Comparison of ENCODE assay signal across 20 cellular contexts in genomic region chr1:26949266-26949925, GRCh38. TPM values are rescaled to one million over a fixed set of nuclear protein-coding genes. Genes with fewer than 3 reads are reported as not detected.
DNase-seq lines count a peak whose midpoint lies in the region; ATAC-seq and TF ChIP-seq lines count a peak whose summit lies in the region.
"Had no signal": no experiment of that assay in that cellular context is flagged by ENCODE, and none has a peak within 500 bp of the region (broad histone marks: within the 10 kb centered on the region; RNA-seq: fewer than 3 reads in every experiment).

No MANE protein-coding gene starts in this region.

- TF ChIP-seq POLR2A in Peyer's patch (IDR thresholded peaks at IDR 0.05) = no peak

- peaks cover 3% of the 10 kb centered on the region for H3K27me3 ChIP-seq in left ventricle myocardium inferior (ENCODE audit: low read depth)
- H3K27me3 ChIP-seq in Peyer's patch = no peaks in the 10 kb centered on the region
- H3K27me3 ChIP-seq: dorsolateral prefrontal cortex had no signal

- H3K9me3 ChIP-seq in left ventricle myocardium inferior (replicated peaks) (no peaks in the 10 kb centered on the region), Peyer's patch (no peaks in the 10 kb centered on the region)
- H3K9me3 ChIP-seq: esophagus muscularis mucosa, stomach had no signal

- ATAC-seq in central memory CD8-positive, alpha-beta T cell (replicated peaks; ENCODE audit: extremely low read depth, poor library complexity, severe bottlenecking) = no peak
- no peak for ATAC-seq in HG03175 (IDR thresholded peaks at IDR 0.05; ENCODE audit: unreplicated experiment)

- H3K4me3 Mint-ChIP-seq in central memory CD8-positive, alpha-beta T cell = no peak overlapping the region
- H3K4me3 Mint-ChIP-seq: activated CD4-positive, alpha-beta memory T cell treated with anti-CD3 and anti-CD28 coated beads for 36 hours; activated T-cell treated with anti-CD3 and anti-CD28 coated beads, Interleukin-2, amount 50 U/mL, for 4 hours; brain had no signal

- peak overlapping the region; percentile 69 for H3K27ac ChIP-seq in left ventricle myocardium inferior (replicated peaks)
- H3K27ac ChIP-seq in Peyer's patch = no peak overlapping the region
- H3K27ac ChIP-seq: esophagus muscularis mucosa, stomach had no signal

- no peaks in the 10 kb centered on the region for H3K27me3 Mint-ChIP-seq in central memory CD8-positive, alpha-beta T cell
- H3K27me3 Mint-ChIP-seq: activated CD4-positive, alpha-beta memory T cell treated with anti-CD3 and anti-CD28 coated beads for 36 hours had no signal

- H3K4me1 ChIP-seq in left ventricle myocardium inferior = peaks cover 47% of the 10 kb centered on the region
- peaks cover 0 to 19% (median 1%) of the 10 kb centered on the region in 4 donors for H3K4me1 ChIP-seq in Peyer's patch

- peaks cover 29% of the 10 kb centered on the region for H3K36me3 ChIP-seq in left ventricle myocardium inferior
- peaks cover 0 to 36% (median 0%) of the 10 kb centered on the region in 3 donors for H3K36me3 ChIP-seq in Peyer's patch

- TF ChIP-seq CTCF in left ventricle myocardium inferior (IDR thresholded peaks at IDR 0.05; ENCODE audit: borderline replicate concordance) (no peak), Peyer's patch (IDR thresholded peaks at IDR 0.05) (no peak)

- intact Hi-C loops in left ventricle myocardium inferior (cut with micrococcal nuclease) = no loop called here

- H3K27ac Mint-ChIP-seq in central memory CD8-positive, alpha-beta T cell (ENCODE audit: low read depth) = peak overlapping the region; percentile 9
- H3K27ac Mint-ChIP-seq: activated CD4-positive, alpha-beta memory T cell treated with anti-CD3 and anti-CD28 coated beads for 36 hours had no signal

- no peak overlapping the region for H3K4me3 ChIP-seq in left ventricle myocardium inferior
- no peak overlapping the region for H3K4me3 ChIP-seq in Peyer's patch
- H3K4me3 ChIP-seq: dorsolateral prefrontal cortex, esophagus muscularis mucosa, stomach had no signal

- no peaks in the 10 kb centered on the region for H3K9me3 Mint-ChIP-seq in central memory CD8-positive, alpha-beta T cell
- H3K9me3 Mint-ChIP-seq: activated CD4-positive, alpha-beta memory T cell treated with anti-CD3 and anti-CD28 coated beads for 36 hours; activated naive CD4-positive, alpha-beta T cell treated with anti-CD3 and anti-CD28 coated beads, Interleukin-2, amount 50 U/mL, for 72 hours; activated T-cell treated with anti-CD3 and anti-CD28 coated beads, Interleukin-2, amount 50 U/mL, for 4 hours; brain had no signal

- DNase-seq in AG20443 (ENCODE audit: low spot score) (peak; percentile 12), M059J (ENCODE audit: low read depth) (peak; percentile 37), left ventricle myocardium inferior (no peak), Peyer's patch (no peak), HPDE6-E6E7 (ENCODE audit: extremely low spot score) (no peak), islet precursor cell (no peak)
- no peak for DNase-seq in central memory CD8-positive, alpha-beta T cell (ENCODE audit: low spot score in 2 of 2)
- DNase-seq: activated CD4-positive, alpha-beta memory T cell treated with anti-CD3 and anti-CD28 coated beads for 36 hours; activated T-cell treated with anti-CD3 and anti-CD28 coated beads, Interleukin-2, amount 50 U/mL, for 4 hours; hippocampal formation; kidney glomerular epithelial cell; NCI-H526; retina; stomach had no signal

- peaks cover 11% of the 10 kb centered on the region for H3K36me3 Mint-ChIP-seq in central memory CD8-positive, alpha-beta T cell (ENCODE audit: insufficient read depth)

- no peaks in the 10 kb centered on the region for H3K4me1 Mint-ChIP-seq in central memory CD8-positive, alpha-beta T cell
- H3K4me1 Mint-ChIP-seq: brain had no signal

RNA-seq across cellular contexts. Expression of gene KDF1, which starts 10.9 kb away (rescaled TPM):
- not detected in 2 replicates for total RNA-seq in M059J (2014; rRNA removed; shearing (Covaris generic))
- 0.27 TPM for total RNA-seq in left ventricle myocardium inferior
- 10 to 100 TPM; 13.2 to 40.1 (median 31.8) TPM for total RNA-seq in Peyer's patch
- total RNA-seq: activated CD4-positive, alpha-beta memory T cell treated with anti-CD3 and anti-CD28 coated beads for 36 hours; activated T-cell treated with anti-CD3 and anti-CD28 coated beads, Interleukin-2, amount 50 U/mL, for 4 hours had no signal

RNA-seq across cellular contexts. Expression of gene NUDC, which starts 27.9 kb away (rescaled TPM):
- 63.5 and 80.9 TPM in 2 replicates for total RNA-seq in M059J (2014; rRNA removed; shearing (Covaris generic))
- total RNA-seq in left ventricle myocardium inferior (68.9 TPM), Peyer's patch (10 to 100 TPM; 27.8 to 53.6 (median 31.7) TPM)

RNA-seq across cellular contexts. Expression of gene NR0B2, which starts 35.6 kb away (rescaled TPM):
- total RNA-seq in M059J (2014; rRNA removed; shearing (Covaris generic)) = not detected in 2 replicates
- total RNA-seq in left ventricle myocardium inferior (7.2 TPM), Peyer's patch (10 to 100 TPM in 3 of 4 donors, not detected in 1; 16.2 to 46.4 (median 30.7) TPM)
- total RNA-seq: activated CD4-positive, alpha-beta memory T cell treated with anti-CD3 and anti-CD28 coated beads for 36 hours; activated naive CD4-positive, alpha-beta T cell treated with anti-CD3 and anti-CD28 coated beads, Interleukin-2, amount 50 U/mL, for 72 hours; activated T-cell treated with anti-CD3 and anti-CD28 coated beads, Interleukin-2, amount 50 U/mL, for 4 hours; Daoy; esophagus muscularis mucosa had no signal

RNA-seq across cellular contexts. Expression of gene TRNP1, which starts 44.1 kb away (rescaled TPM):
- total RNA-seq in M059J (2014; rRNA removed; shearing (Covaris generic)) = 3.9 and 11.6 TPM in 2 replicates
- 35.7 TPM for total RNA-seq in left ventricle myocardium inferior
- total RNA-seq in Peyer's patch = 10 to 100 TPM in 1 of 4 donors, 1 to 10 TPM in 2, not detected in 1; 1.9 to 12.2 (median 3.2) TPM

RNA-seq across cellular contexts. Expression of gene GPATCH3, which starts 49.1 kb away (rescaled TPM):
- total RNA-seq in M059J (2014; rRNA removed; shearing (Covaris generic)) = 5.6 and 14.5 TPM in 2 replicates
- total RNA-seq in left ventricle myocardium inferior (7.9 TPM), Peyer's patch (10 to 100 TPM in 3 of 4 donors, 1 to 10 TPM in 1; 8.4 to 28.5 (median 14.2) TPM)

Comparison
In these comparisons a context has a peak if more than half of its experiments do, and no peak if none do; other contexts are left out.
1. DNase-seq: peak in AG20443 (single experiment) and M059J (single experiment); none in central memory CD8-positive, alpha-beta T cell (0 of 2), left ventricle myocardium inferior (single experiment), Peyer's patch (0 of 3), HPDE6-E6E7 (single experiment) and islet precursor cell (single experiment).
2. RNA of gene KDF1, which starts 10.9 kb away (total RNA-seq): 13.2 to 40.1 TPM in Peyer's patch; 0.27 TPM in left ventricle myocardium inferior (single experiment) and not detected in M059J; every median in the first group is over 10 times any median in the second.